In genomic region chr14:70943838-70944237, GRCh38 we compare ENCODE assay signal across 1 cellular context.
TF ChIP-seq lines count a peak whose summit lies in the region.

No MANE protein-coding gene starts in this region.

TF ChIP-seq in K562, 482 proteins besides CTCF, POLR2A, EP300 and RAD21 (continued from another document):
- TF ChIP-seq ARID4B (CRISPR knock-in tag; IDR thresholded peaks at IDR 0.05): no peak
- TF ChIP-seq MAFF (IDR thresholded peaks at IDR 0.05; ENCODE audit: low read length): no peak
- peak; percentile 37; the same call in 1 of the 2 replicates for TF ChIP-seq CBX1 (IDR thresholded peaks at IDR 0.05; ENCODE audit: low read depth)
- TF ChIP-seq TRIM28 (IDR thresholded peaks at IDR 0.05): 0 out of 2 replicates have a peak, but pooled peaks have one; percentile 18
- no peak for TF ChIP-seq CAMTA2 (CRISPR knock-in tag; conservative IDR thresholded peaks at IDR 0.05)
- TF ChIP-seq ZFP36 (IDR thresholded peaks at IDR 0.05; ENCODE audit: low read depth, low read length, partially characterized antibody): peak; percentile 10
- no peak for TF ChIP-seq ZNF436 (CRISPR knock-in tag; IDR thresholded peaks at IDR 0.05)
- TF ChIP-seq TFAM (CRISPR knock-in tag; conservative IDR thresholded peaks at IDR 0.05): no peak
- no peak for TF ChIP-seq CCNT2 (IDR thresholded peaks at IDR 0.05; ENCODE audit: borderline replicate concordance, extremely low read depth, insufficient read length, low read depth, low read length)
- no peak for TF ChIP-seq ZBTB2 (IDR thresholded peaks at IDR 0.05)
- no peak for TF ChIP-seq THRAP3 (IDR thresholded peaks at IDR 0.05; ENCODE audit: borderline replicate concordance)
- TF ChIP-seq CEBPB (tag; IDR thresholded peaks at IDR 0.05): no peak
